ENCODE assay signal across 20 cellular contexts in the genomic region with DNA sequence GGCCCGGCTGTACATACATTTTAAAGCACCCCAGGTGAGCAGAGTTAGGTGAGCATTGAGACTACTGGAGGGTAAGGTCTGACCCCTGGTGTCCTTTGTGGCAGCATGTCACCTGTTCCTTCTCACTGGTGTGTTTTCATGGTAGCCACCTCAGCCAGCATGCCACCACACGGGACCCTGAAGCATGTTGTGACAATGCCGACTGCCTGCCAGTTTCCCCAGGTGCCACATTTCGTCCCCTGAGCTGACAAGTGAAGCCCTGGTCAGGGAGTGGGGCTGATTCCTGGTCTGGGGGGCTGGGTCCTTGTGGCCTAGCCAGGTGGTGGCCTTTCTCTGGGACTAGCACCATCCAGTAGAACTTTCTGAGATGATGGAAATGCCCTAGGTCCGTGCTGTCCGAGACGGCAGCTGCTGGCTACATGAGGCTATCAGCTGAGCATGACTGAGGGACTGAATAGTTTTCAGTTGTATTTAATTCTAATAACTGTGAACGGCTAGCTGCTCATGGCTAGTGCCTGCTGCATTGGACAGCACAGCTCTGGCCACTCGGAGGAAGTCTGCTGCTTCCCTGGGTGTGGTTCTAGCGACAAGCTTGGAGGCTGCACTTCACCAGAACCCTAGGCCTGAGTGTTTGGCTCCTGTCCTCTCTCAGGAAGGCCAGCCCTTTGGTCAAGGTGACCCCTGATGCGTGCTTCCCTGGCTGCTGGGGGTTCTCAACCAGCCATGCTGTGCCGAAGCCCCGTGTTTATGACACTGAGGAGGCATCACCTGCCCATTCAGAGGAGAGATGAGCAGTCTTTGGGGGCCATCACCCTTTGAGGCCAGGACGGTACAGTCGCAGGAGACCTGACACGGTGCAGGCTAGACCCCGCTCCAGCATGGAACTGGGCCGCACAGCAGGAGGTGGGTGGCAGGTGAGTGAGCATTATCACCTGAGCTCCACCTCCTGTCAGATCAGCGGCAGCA. TPM values are rescaled to one million over a fixed set of nuclear protein-coding genes. Genes with fewer than 3 reads are reported as not detected.
DNase-seq lines count a peak whose midpoint lies in the region; ATAC-seq and TF ChIP-seq lines count a peak whose summit lies in the region.
"Had no signal": no experiment of that assay in that cellular context is flagged by ENCODE, and none has a peak within 500 bp of the region (broad histone marks: within the 10 kb centered on the region; RNA-seq: fewer than 3 reads in every experiment).

No MANE protein-coding gene starts in this region.

- H3K9me3 Mint-ChIP-seq in activated naive CD4-positive, alpha-beta T cell treated with anti-CD3 and anti-CD28 coated beads, Interleukin-2, amount 10 ng/mL, durations not matched to agents 7 days and 5 days = no peaks in the 10 kb centered on the region
- H3K9me3 Mint-ChIP-seq: activated naive CD4-positive, alpha-beta T cell treated with anti-CD3 and anti-CD28 coated beads, Interleukin-2, amount 50 U/mL, for 24 hours; WTC11 had no signal

- peaks cover 14% of the 10 kb centered on the region for H3K27me3 Mint-ChIP-seq in activated naive CD4-positive, alpha-beta T cell treated with anti-CD3 and anti-CD28 coated beads, Interleukin-2, amount 10 ng/mL, durations not matched to agents 7 days and 5 days

- peak; percentile 14 for DNase-seq in activated naive CD4-positive, alpha-beta T cell treated with anti-CD3 and anti-CD28 coated beads, Interleukin-2, amount 10 ng/mL, durations not matched to agents 7 days and 5 days
- no peak for DNase-seq in activated naive CD4-positive, alpha-beta T cell treated with Interleukin-2 at 50 U/mL for 16 hours
- DNase-seq in coronary artery (ENCODE audit: low spot score) (peak; percentile 41), omental fat pad (ENCODE audit: low spot score) (peak; percentile 13), uterus (peak; percentile 6), NOMO-1 treated with dmso at 0.1 percent for 144 hours (lab: John Stamatoyannopoulos, UW; ENCODE audit: unreplicated experiment) (no peak), NCI-H1694 (lab: John Stamatoyannopoulos, UW) (no peak)
- DNase-seq: foreskin fibroblast; hypothalamus; NCI-H1417; NCI-H526 treated with DMSO at 0.1 percent for 48 hours; stimulated activated CD4-positive, alpha-beta T cell treated with anti-CD3 and anti-CD28 coated beads, Interleukin-2, amount 100 ng/mL, for 48 hours; T-helper 2 cell had no signal

- no peaks in the 10 kb centered on the region for H3K9me3 ChIP-seq in uterus
- H3K9me3 ChIP-seq: pancreas, SJSA1 had no signal

- no peaks in the 10 kb centered on the region for H3K4me1 Mint-ChIP-seq in activated naive CD4-positive, alpha-beta T cell treated with anti-CD3 and anti-CD28 coated beads, Interleukin-2, amount 10 ng/mL, durations not matched to agents 7 days and 5 days
- H3K4me1 Mint-ChIP-seq: activated naive CD4-positive, alpha-beta T cell treated with anti-CD3 and anti-CD28 coated beads, Interleukin-2, amount 50 U/mL, for 24 hours had no signal

- CTCF ChIA-PET in activated naive CD4-positive, alpha-beta T cell treated with anti-CD3 and anti-CD28 coated beads, Interleukin-2, amount 10 ng/mL, durations not matched to agents 7 days and 5 days (lab: Charles Lee) = no interaction called here

- intact Hi-C loops in uterus (cut with DNase I; ENCODE audit: low total_unique reads) = no loop called here

- H3K27ac ChIP-seq in coronary artery (no peak overlapping the region), uterus (no peak overlapping the region)
- H3K27ac ChIP-seq: pancreas, SJSA1 had no signal

- TF ChIP-seq CTCF in coronary artery (IDR thresholded peaks at IDR 0.05) (no peak), omental fat pad (IDR thresholded peaks at IDR 0.05) (no peak), uterus (IDR thresholded peaks at IDR 0.05) (no peak)

- H3K36me3 Mint-ChIP-seq in activated naive CD4-positive, alpha-beta T cell treated with anti-CD3 and anti-CD28 coated beads, Interleukin-2, amount 10 ng/mL, durations not matched to agents 7 days and 5 days = no peaks in the 10 kb centered on the region
- H3K36me3 Mint-ChIP-seq: activated naive CD4-positive, alpha-beta T cell treated with anti-CD3 and anti-CD28 coated beads, Interleukin-2, amount 50 U/mL, for 24 hours; WTC11 had no signal

- no peaks in the 10 kb centered on the region for H3K27me3 ChIP-seq in uterus
- H3K27me3 ChIP-seq: pancreas, SJSA1 had no signal

- H3K4me3 ChIP-seq in coronary artery (no peak overlapping the region), uterus (no peak overlapping the region)
- H3K4me3 ChIP-seq: pancreas, SJSA1 had no signal

- no peaks in the 10 kb centered on the region for H3K4me1 ChIP-seq in uterus
- H3K4me1 ChIP-seq: pancreas, SJSA1 had no signal

- TF ChIP-seq POLR2A in uterus (IDR thresholded peaks at IDR 0.05) = no peak

- H3K4me3 Mint-ChIP-seq in activated naive CD4-positive, alpha-beta T cell treated with anti-CD3 and anti-CD28 coated beads, Interleukin-2, amount 10 ng/mL, durations not matched to agents 7 days and 5 days = no peak overlapping the region
- H3K4me3 Mint-ChIP-seq: activated naive CD4-positive, alpha-beta T cell treated with anti-CD3 and anti-CD28 coated beads, Interleukin-2, amount 50 U/mL, for 24 hours; WTC11 had no signal

- ATAC-seq in omental fat pad (ENCODE audit: low FRiP score) = no peak
- no peak for ATAC-seq in HG03039 (IDR thresholded peaks at IDR 0.05; ENCODE audit: unreplicated experiment)
- ATAC-seq: pancreas, WTC11 had no signal

- no peaks in the 10 kb centered on the region for H3K36me3 ChIP-seq in uterus
- H3K36me3 ChIP-seq: pancreas, SJSA1 had no signal

- no peak overlapping the region for H3K27ac Mint-ChIP-seq in activated naive CD4-positive, alpha-beta T cell treated with anti-CD3 and anti-CD28 coated beads, Interleukin-2, amount 10 ng/mL, durations not matched to agents 7 days and 5 days
- H3K27ac Mint-ChIP-seq: activated naive CD4-positive, alpha-beta T cell treated with anti-CD3 and anti-CD28 coated beads, Interleukin-2, amount 50 U/mL, for 24 hours; WTC11 had no signal

RNA-seq across cellular contexts. Expression of a gene that starts 3.9 kb away (rescaled TPM):
- total RNA-seq in omental fat pad (not detected), uterus (not detected)
- total RNA-seq: A673, pancreas, SJSA1, subcutaneous adipose tissue, WTC11 had no signal

RNA-seq across cellular contexts. Expression of a gene that starts 30.9 kb away (rescaled TPM):
- 1 to 10 TPM in 2 of 4 donors, under 1 TPM in 1, not detected in 1; 0.46 to 2.3 (median 1.7) TPM for total RNA-seq in omental fat pad
- total RNA-seq in uterus = under 1 TPM in 2 of 4 donors, not detected in 2; 0.24 to 0.62 TPM
- total RNA-seq: A673, SJSA1 had no signal

RNA-seq across cellular contexts. Expression of a gene that starts 37.3 kb away (rescaled TPM):
- total RNA-seq in omental fat pad = not detected
- under 1 TPM in 1 of 4 donors, not detected in 3; 0.07 TPM for total RNA-seq in uterus
- total RNA-seq: A673, pancreas, SJSA1, subcutaneous adipose tissue, WTC11 had no signal

Comparison
In these comparisons a context has a peak if more than half of its experiments do, and no peak if none do; other contexts are left out.
1. DNase-seq: peak in activated naive CD4-positive, alpha-beta T cell treated with anti-CD3 and anti-CD28 coated beads, Interleukin-2, amount 10 ng/mL, durations not matched to agents 7 days and 5 days (single experiment), coronary artery (single experiment), omental fat pad (single experiment) and uterus (2 of 2); none in activated naive CD4-positive, alpha-beta T cell treated with Interleukin-2 at 50 U/mL for 16 hours (single experiment), NOMO-1 treated with dmso at 0.1 percent for 144 hours (single experiment) and NCI-H1694 (single experiment).